8 cellular contexts compared by ENCODE assay signal in the genomic region with DNA sequence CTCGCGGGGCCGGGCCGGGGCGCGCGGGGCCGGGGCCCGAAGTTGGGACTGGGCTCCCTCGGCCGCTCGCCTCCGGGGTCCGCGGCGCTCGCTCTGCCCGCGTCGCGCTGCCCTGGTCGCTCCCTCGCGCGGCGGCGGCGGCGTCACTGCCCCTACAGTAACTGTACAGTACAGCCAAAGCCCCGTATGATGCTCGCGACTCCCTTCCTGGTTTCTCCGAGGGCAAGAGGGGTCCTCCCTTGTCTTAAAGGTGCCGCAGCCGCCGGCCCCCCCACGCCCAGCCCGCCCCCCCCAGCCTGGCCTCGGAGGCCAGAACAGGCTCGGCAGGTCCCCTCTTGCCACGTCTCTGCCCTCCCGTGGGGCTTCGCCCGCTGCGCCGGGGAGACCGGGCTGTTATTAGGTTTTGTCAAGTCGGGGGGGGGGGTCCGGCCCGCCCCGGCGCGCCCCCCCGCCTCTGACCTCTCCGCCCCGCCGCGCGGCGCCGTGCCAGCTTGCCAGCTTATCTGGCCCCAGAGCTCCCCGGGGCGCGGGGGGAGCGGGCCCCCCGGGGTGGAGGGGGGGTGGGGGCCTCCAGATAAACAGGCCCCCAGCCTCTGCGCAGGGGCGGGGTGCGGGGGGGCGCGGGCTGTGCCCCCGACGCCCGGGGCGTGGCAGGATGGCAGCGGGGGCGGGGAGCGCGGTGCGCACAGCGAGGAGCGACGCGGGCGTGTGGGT. TPM values are rescaled to one million over a fixed set of nuclear protein-coding genes. Genes with fewer than 3 reads are reported as not detected.
DNase-seq lines count a peak whose midpoint lies in the region; ATAC-seq and TF ChIP-seq lines count a peak whose summit lies in the region.

Gene ZBTB7A (minus strand): TSS at position 218 of the 714 bp plus-strand sequence. CDS start 11,667 bp downstream, outside the sequence.

- H3K4me3 ChIP-seq in adrenal gland, result peak within 1 kb of the TSS; percentile 58 to 99 (median 77)
- peak within 1 kb of the TSS; percentile 79 to 99 (median 96) for H3K4me3 ChIP-seq in heart right ventricle
- H3K4me3 ChIP-seq in aorta (ENCODE audit: low read length in 2 of 2), result peak within 1 kb of the TSS; percentile 97 to 98

- H3K4me3 Mint-ChIP-seq in T-helper 1 cell treated with Interleukin-12 subunit alpha and Interleukin-12 subunit beta and Interleukin-4 antibody, amounts not matched to agents 30 μg/mL and 1 μg/mL, for 36 hours, result peak within 1 kb of the TSS; percentile 84

- intact Hi-C loops in adrenal gland (cut with DNase I) (no loop called here), heart right ventricle (cut with DNase I) (loop anchor here in 2 of 10 donors (5.0 to 10.0 kb wide), 2 partner anchors 60 to 62 kb away; partner anchors contain the start of gene PIAS4 (in 2 of the 2)), aorta (cut with DNase I) (loop anchor here in 1 of 2 donors (5.0 kb wide), 1 partner anchor 55 kb away; the partner anchor contains the start of gene MAP2K2)

- H3K36me3 ChIP-seq in adrenal gland (replicated peaks in 1 of 2) (no peaks in the 10 kb centered on the region), heart right ventricle (peaks cover 0 to 18% (median 0%) of the 10 kb centered on the region in 9 donors), aorta (ENCODE audit: control insufficient read depth in 1 of 2, insufficient read depth in 2 of 2, low read length in 1 of 2) (no peaks in the 10 kb centered on the region)

- WGBS in adrenal gland, 4 donors, result 0 to 1% (median 1%) methylated on average over 20 to 84 of the region's 85 CpGs; no CpG with 5 or more reads in 1 of the 4 donors
- 0 to 1% methylated on average over 44 to 85 of the region's 85 CpGs for WGBS in heart right ventricle, 2 donors
- WGBS in aorta, 2 donors, result 1 to 2% methylated on average over 41 to 85 of the region's 85 CpGs

- H3K27ac ChIP-seq in adrenal gland (peak within 1 kb of the TSS; percentile 69 to 98 (median 89)), heart right ventricle (peak within 1 kb of the TSS; percentile 98 to 100 (median 99)), aorta (ENCODE audit: low read depth in 1 of 2, low read length in 2 of 2) (peak within 1 kb of the TSS; percentile 23 to 50)

- H3K27me3 ChIP-seq in adrenal gland (no peaks in the 10 kb centered on the region), heart right ventricle (no peaks in the 10 kb centered on the region), aorta (ENCODE audit: control insufficient read depth in 1 of 2, insufficient read depth in 2 of 2, low read length in 1 of 2) (no peaks in the 10 kb centered on the region)

- peaks cover 19% of the 10 kb centered on the region for H3K4me1 Mint-ChIP-seq in T-helper 1 cell treated with Interleukin-12 subunit alpha and Interleukin-12 subunit beta and Interleukin-4 antibody, amounts not matched to agents 30 μg/mL and 1 μg/mL, for 36 hours (ENCODE audit: low read depth)

- H3K27me3 Mint-ChIP-seq in T-helper 1 cell treated with Interleukin-12 subunit alpha and Interleukin-12 subunit beta and Interleukin-4 antibody, amounts not matched to agents 30 μg/mL and 1 μg/mL, for 36 hours (ENCODE audit: low read depth), result no peaks in the 10 kb centered on the region

- TF ChIP-seq CTCF in adrenal gland (IDR thresholded peaks at IDR 0.05) (no peak), heart right ventricle (IDR thresholded peaks at IDR 0.05) (no peak)

- DNase-seq in GDM1 (lab: John Stamatoyannopoulos, UW), result peak; percentile 76
- peak; percentile 17 for DNase-seq in NCI-H1048 (lab: John Stamatoyannopoulos, UW)
- peak; percentile 81 to 95 (median 88) for DNase-seq in adrenal gland
- peak; percentile 84 to 91 for DNase-seq in heart right ventricle
- DNase-seq in pons (ENCODE audit: low spot score), result peak; percentile 54
- DNase-seq in aorta, result peak; percentile 93

- peak; percentile 21 to 63 for TF ChIP-seq POLR2A in adrenal gland (IDR thresholded peaks at IDR 0.05)

- peaks cover 24 to 34% of the 10 kb centered on the region in 2 donors for H3K4me1 ChIP-seq in adrenal gland (replicated peaks in 1 of 2)
- peaks cover 21 to 50% (median 40%) of the 10 kb centered on the region in 9 donors for H3K4me1 ChIP-seq in heart right ventricle
- no peaks in the 10 kb centered on the region for H3K4me1 ChIP-seq in aorta (ENCODE audit: control insufficient read depth in 1 of 2, insufficient read depth in 2 of 2, low read length in 2 of 2)

- peaks cover 3% of the 10 kb centered on the region for H3K36me3 Mint-ChIP-seq in T-helper 1 cell treated with Interleukin-12 subunit alpha and Interleukin-12 subunit beta and Interleukin-4 antibody, amounts not matched to agents 30 μg/mL and 1 μg/mL, for 36 hours (ENCODE audit: low read depth)

- H3K9me3 Mint-ChIP-seq in T-helper 1 cell treated with Interleukin-12 subunit alpha and Interleukin-12 subunit beta and Interleukin-4 antibody, amounts not matched to agents 30 μg/mL and 1 μg/mL, for 36 hours, result no peaks in the 10 kb centered on the region

- H3K9me3 ChIP-seq in adrenal gland (replicated peaks in 1 of 3), result no peaks in the 10 kb centered on the region
- no peaks in the 10 kb centered on the region for H3K9me3 ChIP-seq in heart right ventricle
- H3K9me3 ChIP-seq in aorta (ENCODE audit: control insufficient read depth, low read length), result no peaks in the 10 kb centered on the region

- ATAC-seq in heart right ventricle (peak; percentile 41 to 56 (median 49)), aorta (ENCODE audit: low FRiP score) (peak; percentile 71), HG03097 (IDR thresholded peaks at IDR 0.05; ENCODE audit: low FRiP score, unreplicated experiment) (no peak)

- peak within 1 kb of the TSS; percentile 80 for H3K27ac Mint-ChIP-seq in T-helper 1 cell treated with Interleukin-12 subunit alpha and Interleukin-12 subunit beta and Interleukin-4 antibody, amounts not matched to agents 30 μg/mL and 1 μg/mL, for 36 hours

RNA-seq across cellular contexts. Expression of gene ZBTB7A, which starts in this region (rescaled TPM):
- total RNA-seq in adrenal gland (10 to 100 TPM; 34.3 to 77.2 (median 57.6) TPM), heart right ventricle (10 to 100 TPM; 20.3 to 40.5 (median 26.3) TPM), aorta (10 to 100 TPM; 50.4 to 53.9 TPM)
- polyA plus RNA-seq in adrenal gland (10 to 100 TPM in 2 of 3 donors, 1 to 10 TPM in 1; 7.1 to 22.5 (median 10.6) TPM), heart right ventricle (10 to 100 TPM in 1 of 2 donors, 1 to 10 TPM in 1; 9.6 to 13.2 TPM), aorta (10 to 100 TPM in 1 of 2 donors, 1 to 10 TPM in 1; 7.8 to 14.5 TPM)

Comparison
In these comparisons a context has a peak if more than half of its experiments do, and no peak if none do; other contexts are left out.
1. DNase-seq: peak in every context shown above with its lines; median percentile 93 in aorta; 88 in adrenal gland; 88 in heart right ventricle; 76 in GDM1; 54 in pons; 17 in NCI-H1048.
2. H3K27ac ChIP-seq: peak in every context shown above with its lines; median percentile 99 in heart right ventricle; 89 in adrenal gland; 36 in aorta.